Comparison of ENCODE assay signal across 1 cellular context in the genomic region with DNA sequence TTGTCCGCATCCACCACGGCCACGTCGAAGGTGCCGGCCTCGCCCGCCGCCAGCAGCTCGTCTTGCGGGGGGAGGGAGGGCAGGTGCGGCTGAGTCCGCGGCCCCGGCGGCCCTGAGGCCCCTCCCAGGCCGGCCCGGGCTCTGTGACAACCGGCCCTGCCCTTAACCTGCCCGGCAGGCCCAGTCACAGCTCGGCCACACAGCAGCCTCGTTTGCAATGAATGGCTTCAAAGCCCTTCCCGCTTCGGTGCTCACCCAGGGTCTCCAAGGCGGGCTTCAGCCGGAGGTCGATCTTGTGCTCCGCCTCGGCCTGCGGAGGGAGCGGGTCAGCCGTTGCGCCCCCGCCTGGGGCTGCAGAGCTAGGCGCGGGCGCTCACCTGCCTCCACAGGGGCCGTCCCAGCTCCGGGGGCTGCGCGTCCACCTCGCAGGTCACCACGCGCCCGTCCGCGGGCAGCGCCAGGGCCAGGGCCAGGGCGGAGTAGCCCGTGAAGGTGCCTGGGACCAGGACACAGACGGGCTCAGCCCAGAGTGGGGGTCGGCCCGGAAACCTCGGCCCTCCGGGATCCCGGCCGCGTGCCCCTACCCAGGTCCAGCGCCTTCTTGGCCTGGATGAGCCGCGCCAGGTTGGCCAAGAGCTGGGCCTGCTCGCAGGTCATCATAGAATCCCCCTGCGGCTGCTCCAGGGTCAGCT.
A peak's percentile ranks its signal among the peaks of the same experiment; 100 is the strongest.
TF ChIP-seq lines count a peak whose summit lies in the region.

No MANE protein-coding gene starts in this region.

TF ChIP-seq in K562, 482 proteins besides CTCF, POLR2A, EP300 and RAD21 (continued from another document and continues in another):
- TF ChIP-seq, protein P1, sequence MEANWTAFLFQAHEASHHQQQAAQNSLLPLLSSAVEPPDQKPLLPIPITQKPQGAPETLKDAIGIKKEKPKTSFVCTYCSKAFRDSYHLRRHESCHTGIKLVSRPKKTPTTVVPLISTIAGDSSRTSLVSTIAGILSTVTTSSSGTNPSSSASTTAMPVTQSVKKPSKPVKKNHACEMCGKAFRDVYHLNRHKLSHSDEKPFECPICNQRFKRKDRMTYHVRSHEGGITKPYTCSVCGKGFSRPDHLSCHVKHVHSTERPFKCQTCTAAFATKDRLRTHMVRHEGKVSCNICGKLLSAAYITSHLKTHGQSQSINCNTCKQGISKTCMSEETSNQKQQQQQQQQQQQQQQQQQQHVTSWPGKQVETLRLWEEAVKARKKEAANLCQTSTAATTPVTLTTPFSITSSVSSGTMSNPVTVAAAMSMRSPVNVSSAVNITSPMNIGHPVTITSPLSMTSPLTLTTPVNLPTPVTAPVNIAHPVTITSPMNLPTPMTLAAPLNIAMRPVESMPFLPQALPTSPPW (CRISPR knock-in tag; IDR thresholded peaks at IDR 0.05) = no peak
- TF ChIP-seq ZNF707 (CRISPR knock-in tag; conservative IDR thresholded peaks at IDR 0.05) (no peak), SMAD2 (IDR thresholded peaks at IDR 0.05; ENCODE audit: low read depth, low read length) (no peak), ETV5 (CRISPR knock-in tag; IDR thresholded peaks at IDR 0.05; ENCODE audit: low read depth) (no peak), HSF4 (CRISPR knock-in tag; IDR thresholded peaks at IDR 0.05; ENCODE audit: borderline replicate concordance) (no peak), ZNF436 (CRISPR knock-in tag; IDR thresholded peaks at IDR 0.05) (no peak), FOXA1 (IDR thresholded peaks at IDR 0.05; ENCODE audit: borderline replicate concordance) (no peak), GTF2F1 (IDR thresholded peaks at IDR 0.05; ENCODE audit: low read depth, low read length) (no peak), ZNF589 (CRISPR knock-in tag; IDR thresholded peaks at IDR 0.05; ENCODE audit: low read depth) (no peak), CAMTA2 (CRISPR knock-in tag; conservative IDR thresholded peaks at IDR 0.05) (peak; percentile 47; the same call in 1 of the 2 replicates), ZNF584 (CRISPR knock-in tag; IDR thresholded peaks at IDR 0.05; ENCODE audit: low read depth) (no peak), SMAD3 (CRISPR knock-in tag; conservative IDR thresholded peaks at IDR 0.05) (no peak), SMARCA5 (IDR thresholded peaks at IDR 0.05) (no peak), NR2C1 (IDR thresholded peaks at IDR 0.05) (no peak), NR2C1 (tag; IDR thresholded peaks at IDR 0.05) (no peak), TFAM (CRISPR knock-in tag; conservative IDR thresholded peaks at IDR 0.05) (no peak), NCOR1 (IDR thresholded peaks at IDR 0.05) (no peak), PYGO2 (tag; IDR thresholded peaks at IDR 0.05) (no peak), NCOA2 (IDR thresholded peaks at IDR 0.05; ENCODE audit: partially characterized antibody in 2 of 2) (no peak), TOE1 (IDR thresholded peaks at IDR 0.05; ENCODE audit: borderline replicate concordance) (no peak), TOE1 (CRISPR knock-in tag; IDR thresholded peaks at IDR 0.05; ENCODE audit: borderline replicate concordance, low read depth) (0 out of 2 replicates have a peak, but pooled peaks have one; percentile 35), MTA3 (IDR thresholded peaks at IDR 0.05; ENCODE audit: borderline replicate concordance) (peak; percentile 50; the same call in 1 of the 2 replicates), SMARCC2 (IDR thresholded peaks at IDR 0.05; ENCODE audit: low read depth) (no peak), ARID2 (IDR thresholded peaks at IDR 0.05) (no peak)
- TF ChIP-seq, protein P2, sequence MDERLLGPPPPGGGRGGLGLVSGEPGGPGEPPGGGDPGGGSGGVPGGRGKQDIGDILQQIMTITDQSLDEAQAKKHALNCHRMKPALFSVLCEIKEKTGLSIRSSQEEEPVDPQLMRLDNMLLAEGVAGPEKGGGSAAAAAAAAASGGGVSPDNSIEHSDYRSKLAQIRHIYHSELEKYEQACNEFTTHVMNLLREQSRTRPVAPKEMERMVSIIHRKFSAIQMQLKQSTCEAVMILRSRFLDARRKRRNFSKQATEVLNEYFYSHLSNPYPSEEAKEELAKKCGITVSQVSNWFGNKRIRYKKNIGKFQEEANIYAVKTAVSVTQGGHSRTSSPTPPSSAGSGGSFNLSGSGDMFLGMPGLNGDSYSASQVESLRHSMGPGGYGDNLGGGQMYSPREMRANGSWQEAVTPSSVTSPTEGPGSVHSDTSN (CRISPR knock-in tag; IDR thresholded peaks at IDR 0.05; ENCODE audit: low read depth) = no peak
- TF ChIP-seq, protein P2 (tag; conservative IDR thresholded peaks at IDR 0.05; ENCODE audit: low read depth) = no peak
- TF ChIP-seq, protein P3, sequence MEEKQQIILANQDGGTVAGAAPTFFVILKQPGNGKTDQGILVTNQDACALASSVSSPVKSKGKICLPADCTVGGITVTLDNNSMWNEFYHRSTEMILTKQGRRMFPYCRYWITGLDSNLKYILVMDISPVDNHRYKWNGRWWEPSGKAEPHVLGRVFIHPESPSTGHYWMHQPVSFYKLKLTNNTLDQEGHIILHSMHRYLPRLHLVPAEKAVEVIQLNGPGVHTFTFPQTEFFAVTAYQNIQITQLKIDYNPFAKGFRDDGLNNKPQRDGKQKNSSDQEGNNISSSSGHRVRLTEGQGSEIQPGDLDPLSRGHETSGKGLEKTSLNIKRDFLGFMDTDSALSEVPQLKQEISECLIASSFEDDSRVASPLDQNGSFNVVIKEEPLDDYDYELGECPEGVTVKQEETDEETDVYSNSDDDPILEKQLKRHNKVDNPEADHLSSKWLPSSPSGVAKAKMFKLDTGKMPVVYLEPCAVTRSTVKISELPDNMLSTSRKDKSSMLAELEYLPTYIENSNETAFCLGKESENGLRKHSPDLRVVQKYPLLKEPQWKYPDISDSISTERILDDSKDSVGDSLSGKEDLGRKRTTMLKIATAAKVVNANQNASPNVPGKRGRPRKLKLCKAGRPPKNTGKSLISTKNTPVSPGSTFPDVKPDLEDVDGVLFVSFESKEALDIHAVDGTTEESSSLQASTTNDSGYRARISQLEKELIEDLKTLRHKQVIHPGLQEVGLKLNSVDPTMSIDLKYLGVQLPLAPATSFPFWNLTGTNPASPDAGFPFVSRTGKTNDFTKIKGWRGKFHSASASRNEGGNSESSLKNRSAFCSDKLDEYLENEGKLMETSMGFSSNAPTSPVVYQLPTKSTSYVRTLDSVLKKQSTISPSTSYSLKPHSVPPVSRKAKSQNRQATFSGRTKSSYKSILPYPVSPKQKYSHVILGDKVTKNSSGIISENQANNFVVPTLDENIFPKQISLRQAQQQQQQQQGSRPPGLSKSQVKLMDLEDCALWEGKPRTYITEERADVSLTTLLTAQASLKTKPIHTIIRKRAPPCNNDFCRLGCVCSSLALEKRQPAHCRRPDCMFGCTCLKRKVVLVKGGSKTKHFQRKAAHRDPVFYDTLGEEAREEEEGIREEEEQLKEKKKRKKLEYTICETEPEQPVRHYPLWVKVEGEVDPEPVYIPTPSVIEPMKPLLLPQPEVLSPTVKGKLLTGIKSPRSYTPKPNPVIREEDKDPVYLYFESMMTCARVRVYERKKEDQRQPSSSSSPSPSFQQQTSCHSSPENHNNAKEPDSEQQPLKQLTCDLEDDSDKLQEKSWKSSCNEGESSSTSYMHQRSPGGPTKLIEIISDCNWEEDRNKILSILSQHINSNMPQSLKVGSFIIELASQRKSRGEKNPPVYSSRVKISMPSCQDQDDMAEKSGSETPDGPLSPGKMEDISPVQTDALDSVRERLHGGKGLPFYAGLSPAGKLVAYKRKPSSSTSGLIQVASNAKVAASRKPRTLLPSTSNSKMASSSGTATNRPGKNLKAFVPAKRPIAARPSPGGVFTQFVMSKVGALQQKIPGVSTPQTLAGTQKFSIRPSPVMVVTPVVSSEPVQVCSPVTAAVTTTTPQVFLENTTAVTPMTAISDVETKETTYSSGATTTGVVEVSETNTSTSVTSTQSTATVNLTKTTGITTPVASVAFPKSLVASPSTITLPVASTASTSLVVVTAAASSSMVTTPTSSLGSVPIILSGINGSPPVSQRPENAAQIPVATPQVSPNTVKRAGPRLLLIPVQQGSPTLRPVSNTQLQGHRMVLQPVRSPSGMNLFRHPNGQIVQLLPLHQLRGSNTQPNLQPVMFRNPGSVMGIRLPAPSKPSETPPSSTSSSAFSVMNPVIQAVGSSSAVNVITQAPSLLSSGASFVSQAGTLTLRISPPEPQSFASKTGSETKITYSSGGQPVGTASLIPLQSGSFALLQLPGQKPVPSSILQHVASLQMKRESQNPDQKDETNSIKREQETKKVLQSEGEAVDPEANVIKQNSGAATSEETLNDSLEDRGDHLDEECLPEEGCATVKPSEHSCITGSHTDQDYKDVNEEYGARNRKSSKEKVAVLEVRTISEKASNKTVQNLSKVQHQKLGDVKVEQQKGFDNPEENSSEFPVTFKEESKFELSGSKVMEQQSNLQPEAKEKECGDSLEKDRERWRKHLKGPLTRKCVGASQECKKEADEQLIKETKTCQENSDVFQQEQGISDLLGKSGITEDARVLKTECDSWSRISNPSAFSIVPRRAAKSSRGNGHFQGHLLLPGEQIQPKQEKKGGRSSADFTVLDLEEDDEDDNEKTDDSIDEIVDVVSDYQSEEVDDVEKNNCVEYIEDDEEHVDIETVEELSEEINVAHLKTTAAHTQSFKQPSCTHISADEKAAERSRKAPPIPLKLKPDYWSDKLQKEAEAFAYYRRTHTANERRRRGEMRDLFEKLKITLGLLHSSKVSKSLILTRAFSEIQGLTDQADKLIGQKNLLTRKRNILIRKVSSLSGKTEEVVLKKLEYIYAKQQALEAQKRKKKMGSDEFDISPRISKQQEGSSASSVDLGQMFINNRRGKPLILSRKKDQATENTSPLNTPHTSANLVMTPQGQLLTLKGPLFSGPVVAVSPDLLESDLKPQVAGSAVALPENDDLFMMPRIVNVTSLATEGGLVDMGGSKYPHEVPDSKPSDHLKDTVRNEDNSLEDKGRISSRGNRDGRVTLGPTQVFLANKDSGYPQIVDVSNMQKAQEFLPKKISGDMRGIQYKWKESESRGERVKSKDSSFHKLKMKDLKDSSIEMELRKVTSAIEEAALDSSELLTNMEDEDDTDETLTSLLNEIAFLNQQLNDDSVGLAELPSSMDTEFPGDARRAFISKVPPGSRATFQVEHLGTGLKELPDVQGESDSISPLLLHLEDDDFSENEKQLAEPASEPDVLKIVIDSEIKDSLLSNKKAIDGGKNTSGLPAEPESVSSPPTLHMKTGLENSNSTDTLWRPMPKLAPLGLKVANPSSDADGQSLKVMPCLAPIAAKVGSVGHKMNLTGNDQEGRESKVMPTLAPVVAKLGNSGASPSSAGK (IDR thresholded peaks at IDR 0.05) = peak; percentile 76
- TF ChIP-seq, protein P4, sequence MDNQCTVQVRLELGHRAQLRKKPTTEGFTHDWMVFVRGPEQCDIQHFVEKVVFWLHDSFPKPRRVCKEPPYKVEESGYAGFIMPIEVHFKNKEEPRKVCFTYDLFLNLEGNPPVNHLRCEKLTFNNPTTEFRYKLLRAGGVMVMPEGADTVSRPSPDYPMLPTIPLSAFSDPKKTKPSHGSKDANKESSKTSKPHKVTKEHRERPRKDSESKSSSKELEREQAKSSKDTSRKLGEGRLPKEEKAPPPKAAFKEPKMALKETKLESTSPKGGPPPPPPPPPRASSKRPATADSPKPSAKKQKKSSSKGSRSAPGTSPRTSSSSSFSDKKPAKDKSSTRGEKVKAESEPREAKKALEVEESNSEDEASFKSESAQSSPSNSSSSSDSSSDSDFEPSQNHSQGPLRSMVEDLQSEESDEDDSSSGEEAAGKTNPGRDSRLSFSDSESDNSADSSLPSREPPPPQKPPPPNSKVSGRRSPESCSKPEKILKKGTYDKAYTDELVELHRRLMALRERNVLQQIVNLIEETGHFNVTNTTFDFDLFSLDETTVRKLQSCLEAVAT (IDR thresholded peaks at IDR 0.05) = no peak
- TF ChIP-seq, protein P5, sequence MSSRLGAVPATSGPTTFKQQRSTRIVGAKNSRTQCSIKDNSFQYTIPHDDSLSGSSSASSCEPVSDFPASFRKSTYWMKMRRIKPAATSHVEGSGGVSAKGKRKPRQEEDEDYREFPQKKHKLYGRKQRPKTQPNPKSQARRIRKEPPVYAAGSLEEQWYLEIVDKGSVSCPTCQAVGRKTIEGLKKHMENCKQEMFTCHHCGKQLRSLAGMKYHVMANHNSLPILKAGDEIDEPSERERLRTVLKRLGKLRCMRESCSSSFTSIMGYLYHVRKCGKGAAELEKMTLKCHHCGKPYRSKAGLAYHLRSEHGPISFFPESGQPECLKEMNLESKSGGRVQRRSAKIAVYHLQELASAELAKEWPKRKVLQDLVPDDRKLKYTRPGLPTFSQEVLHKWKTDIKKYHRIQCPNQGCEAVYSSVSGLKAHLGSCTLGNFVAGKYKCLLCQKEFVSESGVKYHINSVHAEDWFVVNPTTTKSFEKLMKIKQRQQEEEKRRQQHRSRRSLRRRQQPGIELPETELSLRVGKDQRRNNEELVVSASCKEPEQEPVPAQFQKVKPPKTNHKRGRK (tag; IDR thresholded peaks at IDR 0.05) = no peak
- TF ChIP-seq, protein P6, sequence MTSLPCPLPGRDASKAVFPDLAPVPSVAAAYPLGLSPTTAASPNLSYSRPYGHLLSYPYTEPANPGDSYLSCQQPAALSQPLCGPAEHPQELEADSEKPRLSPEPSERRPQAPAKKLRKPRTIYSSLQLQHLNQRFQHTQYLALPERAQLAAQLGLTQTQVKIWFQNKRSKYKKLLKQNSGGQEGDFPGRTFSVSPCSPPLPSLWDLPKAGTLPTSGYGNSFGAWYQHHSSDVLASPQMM (CRISPR knock-in tag; IDR thresholded peaks at IDR 0.05) = no peak
- TF ChIP-seq, protein P7, sequence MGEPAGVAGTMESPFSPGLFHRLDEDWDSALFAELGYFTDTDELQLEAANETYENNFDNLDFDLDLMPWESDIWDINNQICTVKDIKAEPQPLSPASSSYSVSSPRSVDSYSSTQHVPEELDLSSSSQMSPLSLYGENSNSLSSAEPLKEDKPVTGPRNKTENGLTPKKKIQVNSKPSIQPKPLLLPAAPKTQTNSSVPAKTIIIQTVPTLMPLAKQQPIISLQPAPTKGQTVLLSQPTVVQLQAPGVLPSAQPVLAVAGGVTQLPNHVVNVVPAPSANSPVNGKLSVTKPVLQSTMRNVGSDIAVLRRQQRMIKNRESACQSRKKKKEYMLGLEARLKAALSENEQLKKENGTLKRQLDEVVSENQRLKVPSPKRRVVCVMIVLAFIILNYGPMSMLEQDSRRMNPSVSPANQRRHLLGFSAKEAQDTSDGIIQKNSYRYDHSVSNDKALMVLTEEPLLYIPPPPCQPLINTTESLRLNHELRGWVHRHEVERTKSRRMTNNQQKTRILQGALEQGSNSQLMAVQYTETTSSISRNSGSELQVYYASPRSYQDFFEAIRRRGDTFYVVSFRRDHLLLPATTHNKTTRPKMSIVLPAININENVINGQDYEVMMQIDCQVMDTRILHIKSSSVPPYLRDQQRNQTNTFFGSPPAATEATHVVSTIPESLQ (CRISPR knock-in tag; IDR thresholded peaks at IDR 0.05) = no peak
